ENCODE assay signal across 1 cellular context in genomic region chr19:56393119-56394012, GRCh38.
TF ChIP-seq lines count a peak whose summit lies in the region.

Gene ZNF582, minus strand, starts transcription at chr19:56393534. Its CDS starts 1,782 bp downstream, at chr19:56391752.

TF ChIP-seq in SK-N-SH, 30 proteins besides CTCF, POLR2A, EP300 and RAD21:
- TF ChIP-seq ZBTB33 (IDR thresholded peaks at IDR 0.05; ENCODE audit: borderline replicate concordance, low read depth) (peak; percentile 98), YY1 (IDR thresholded peaks at IDR 0.05; ENCODE audit: low read depth) (peak; percentile 87), GABPA (IDR thresholded peaks at IDR 0.05; ENCODE audit: low read depth) (0 out of 2 replicates have a peak, but pooled peaks have one; percentile 51), MXI1 (IDR thresholded peaks at IDR 0.05; ENCODE audit: low read depth, low read length) (peak; percentile 67), SIN3A (IDR thresholded peaks at IDR 0.05; ENCODE audit: borderline replicate concordance, low read depth, low read length) (peak; percentile 47; the same call in 1 of the 2 replicates), TAF1 (IDR thresholded peaks at IDR 0.05; ENCODE audit: borderline replicate concordance, low read depth, low read length) (peak; percentile 46), TEAD4 (IDR thresholded peaks at IDR 0.05; ENCODE audit: borderline replicate concordance, insufficient read depth) (no peak), FOXJ3 (CRISPR knock-in tag; IDR thresholded peaks at IDR 0.05) (no peak), NRF1 (IDR thresholded peaks at IDR 0.05; ENCODE audit: low read depth, low read length) (peak; percentile 80), ELF1 (IDR thresholded peaks at IDR 0.05) (peak; percentile 60), CHD2 (IDR thresholded peaks at IDR 0.05; ENCODE audit: low read length, partially characterized antibody) (peak; percentile 99), RCOR1 (IDR thresholded peaks at IDR 0.05; ENCODE audit: low read length) (no peak; the same call in 1 of the 2 replicates), POLR2AphosphoS5 (IDR thresholded peaks at IDR 0.05; ENCODE audit: low read depth, low read length) (peak; percentile 53; the same call in 1 of the 2 replicates)
- TF ChIP-seq, protein P1, sequence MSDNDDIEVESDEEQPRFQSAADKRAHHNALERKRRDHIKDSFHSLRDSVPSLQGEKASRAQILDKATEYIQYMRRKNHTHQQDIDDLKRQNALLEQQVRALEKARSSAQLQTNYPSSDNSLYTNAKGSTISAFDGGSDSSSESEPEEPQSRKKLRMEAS (IDR thresholded peaks at IDR 0.05; ENCODE audit: low read depth) = 0 out of 2 replicates have a peak, but pooled peaks have one; percentile 32
